Comparison of ENCODE assay signal across 22 cellular contexts in the genomic region with DNA sequence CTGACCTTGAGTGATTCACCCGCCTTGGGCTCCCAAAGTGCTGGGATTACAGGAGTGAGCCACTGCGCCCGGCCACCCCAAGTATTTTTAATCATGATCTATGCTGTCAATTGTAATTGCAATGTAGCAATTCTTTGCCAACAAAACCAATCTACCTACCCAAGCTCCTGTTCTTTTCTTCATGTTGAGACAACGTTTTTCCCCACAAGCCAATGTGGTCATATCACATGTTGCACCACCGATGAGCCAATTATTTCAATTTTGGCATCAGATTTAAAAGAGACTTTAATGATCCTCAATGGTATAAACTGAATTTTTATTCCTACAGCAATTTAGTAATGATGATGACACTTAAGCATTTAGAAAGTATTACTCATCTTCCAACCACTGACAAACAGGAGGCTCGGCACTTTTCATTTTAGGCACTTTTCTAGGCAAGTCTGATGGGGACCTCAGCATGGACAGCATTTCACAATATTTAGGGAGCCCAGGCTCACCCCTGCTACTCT.
DNase-seq lines count a peak whose midpoint lies in the region; ATAC-seq and TF ChIP-seq lines count a peak whose summit lies in the region.
"Had no signal": no experiment of that assay in that cellular context is flagged by ENCODE, and none has a peak within 500 bp of the region (broad histone marks: within the 10 kb centered on the region; RNA-seq: fewer than 3 reads in every experiment).

No MANE protein-coding gene starts in this region.

- H3K27me3 ChIP-seq in AG04450 (ENCODE audit: control insufficient read depth, insufficient read depth, low read length) (no peaks in the 10 kb centered on the region), MM.1S (replicated peaks; ENCODE audit: insufficient read depth, low read length) (no peaks in the 10 kb centered on the region)
- H3K27me3 ChIP-seq: cardiac muscle cell, hepatocyte, uterus had no signal

- no peaks in the 10 kb centered on the region for H3K36me3 ChIP-seq in MM.1S (replicated peaks; ENCODE audit: insufficient read depth, low read length)
- H3K36me3 ChIP-seq: cardiac muscle cell, uterus, WERI-Rb-1 had no signal

- H3K79me2 ChIP-seq in MM.1S (ENCODE audit: low read length): no peaks in the 10 kb centered on the region
- H3K79me2 ChIP-seq: hepatocyte had no signal

- H2AFZ ChIP-seq in MM.1S (ENCODE audit: low read length): no peak overlapping the region
- H2AFZ ChIP-seq: hepatocyte, PC-9 had no signal

- H3K4me2 ChIP-seq in MM.1S (ENCODE audit: low read depth, low read length): no peak overlapping the region
- H3K4me2 ChIP-seq: hepatocyte, PC-9 had no signal

- H3K27ac ChIP-seq in AG04450 (ENCODE audit: low read depth, low read length) (peak overlapping the region; percentile 53), MM.1S (ENCODE audit: low read length) (no peak overlapping the region)
- H3K27ac ChIP-seq: cardiac muscle cell, hepatocyte, PC-9, uterus, WERI-Rb-1 had no signal

- H3K4me3 ChIP-seq in AG04450 (ENCODE audit: low read depth, low read length) (no peak overlapping the region), astrocyte of the spinal cord (ENCODE audit: low read depth, low read length) (no peak overlapping the region), MM.1S (ENCODE audit: low read length) (no peak overlapping the region)
- H3K4me3 ChIP-seq: cardiac muscle cell, hepatocyte, PC-9, uterus had no signal

- DNase-seq in AG04450 (ENCODE audit: low read depth, low spot score) (no peak), HT1080 (ENCODE audit: low read depth) (peak; percentile 44), astrocyte of the spinal cord (ENCODE audit: low read depth, low spot score) (peak; percentile 31), kidney tubule cell (ENCODE audit: low spot score) (peak; percentile 17), MM.1S (no peak), DMS 273 treated with DMSO at 0.1 percent for 48 hours (lab: John Stamatoyannopoulos, UW) (no peak)
- DNase-seq: activated CD8-positive, alpha-beta T cell treated with anti-CD3 and anti-CD28 coated beads for 36 hours; activated T-cell treated with anti-CD3 and anti-CD28 coated beads, Interleukin-2, amount 50 U/mL, for 4 hours; COR-L47; GDM1; midbrain; NCI-H1092 treated with DMSO at 0.1 percent for 48 hours; NCI-H2107; PC-9; retina; uterus; WERI-Rb-1 had no signal

- H3K9me2 ChIP-seq in MM.1S (replicated peaks; ENCODE audit: insufficient read depth, low read length): no peaks in the 10 kb centered on the region

- ATAC-seq in HG02610 (IDR thresholded peaks at IDR 0.05; ENCODE audit: unreplicated experiment) (no peak), GM21786 (IDR thresholded peaks at IDR 0.05; ENCODE audit: unreplicated experiment) (no peak)
- ATAC-seq: activated CD8-positive, alpha-beta T cell treated with anti-CD3 and anti-CD28 coated beads for 36 hours; activated naive CD4-positive, alpha-beta T cell treated with anti-CD3 and anti-CD28 coated beads, Interleukin-2, amount 50 U/mL, for 72 hours; activated T-cell treated with anti-CD3 and anti-CD28 coated beads, Interleukin-2, amount 50 U/mL, for 4 hours had no signal

- no peaks in the 10 kb centered on the region for H3F3A ChIP-seq in MM.1S (ENCODE audit: insufficient read depth, low read length)

- TF ChIP-seq CTCF in AG04450 (IDR thresholded peaks at IDR 0.05; ENCODE audit: low read depth, low read length) (no peak), astrocyte of the spinal cord (IDR thresholded peaks at IDR 0.05; ENCODE audit: low read depth, low read length) (no peak), MM.1S (IDR thresholded peaks at IDR 0.05; ENCODE audit: low read length) (no peak)

- H4K20me1 ChIP-seq in MM.1S (ENCODE audit: insufficient read depth, low read length): no peaks in the 10 kb centered on the region

- H3K9me3 ChIP-seq in AG04450 (ENCODE audit: control insufficient read depth, insufficient read depth, low read length): no peaks in the 10 kb centered on the region
- H3K9me3 ChIP-seq in MM.1S (replicated peaks; ENCODE audit: insufficient read depth, low read length): no peaks in the 10 kb centered on the region
- H3K9me3 ChIP-seq: uterus had no signal

- no peaks in the 10 kb centered on the region for H3K4me1 ChIP-seq in MM.1S (ENCODE audit: low read length)
- H3K4me1 ChIP-seq: uterus had no signal

- POLR2A ChIA-PET in AG04450 (lab: Yijun Ruan, JAX): no interaction called here

- in situ Hi-C loops in astrocyte of the spinal cord (cut with HindIII; ENCODE audit: low sequenced_read_pairs): no loop called here

- CTCF ChIA-PET in AG04450 (lab: Charles Lee): interaction anchor here (1.7 to 2.4 kb wide), 2 partner anchors 39 to 343 kb away, joined by 5 to 10 read pairs; no protein-coding TSS in a partner anchor

- H3K9ac ChIP-seq in MM.1S (ENCODE audit: low read length): no peak overlapping the region

Comparison
In these comparisons a context has a peak if more than half of its experiments do, and no peak if none do; other contexts are left out.
1. DNase-seq: peak in HT1080 (single experiment), astrocyte of the spinal cord (single experiment) and kidney tubule cell (single experiment); none in AG04450 (single experiment), MM.1S (single experiment) and DMS 273 treated with DMSO at 0.1 percent for 48 hours (single experiment).